In the genomic region with DNA sequence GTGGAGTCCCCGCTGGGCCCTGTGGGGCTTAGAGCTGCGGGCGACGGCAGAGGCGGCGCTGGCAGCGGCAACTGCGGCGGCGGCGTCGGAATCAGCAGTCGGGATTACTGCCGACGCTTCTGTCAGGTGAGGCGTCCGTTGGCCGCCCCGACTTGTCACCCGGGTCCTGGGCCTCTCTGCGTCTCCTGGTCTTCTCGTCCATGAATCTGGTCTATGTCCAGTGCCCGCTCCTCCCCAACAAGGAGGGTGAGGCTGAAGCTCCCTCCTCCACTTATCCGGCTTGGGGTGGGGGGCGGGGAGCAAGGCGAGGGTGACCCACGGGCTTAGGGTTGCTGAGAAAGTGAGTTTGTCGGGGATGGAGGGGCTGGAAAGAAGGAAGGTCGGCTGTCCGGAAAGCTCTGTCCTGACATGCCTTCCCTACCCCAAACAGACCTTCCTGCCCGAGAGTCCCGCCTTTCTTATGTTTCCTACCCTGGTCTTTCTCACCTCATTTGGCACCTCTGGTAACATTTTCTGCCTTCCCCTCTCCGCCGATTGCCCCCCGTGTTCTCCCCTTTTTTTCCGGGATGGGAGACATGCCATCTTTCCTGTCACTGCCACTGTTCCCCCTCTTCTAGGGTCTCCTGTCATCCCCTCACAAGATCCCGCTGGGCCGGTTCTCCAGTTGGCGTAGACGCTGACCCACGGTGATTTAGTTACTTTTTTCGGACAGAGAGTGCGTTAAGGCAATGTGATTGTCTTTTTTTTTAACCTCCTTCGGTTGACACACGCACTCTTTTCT, we compare ENCODE assay signal across 8 cellular contexts. TPM values are rescaled to one million over a fixed set of nuclear protein-coding genes. Genes with fewer than 3 reads are reported as not detected.
DNase-seq lines count a peak whose midpoint lies in the region; ATAC-seq, FAIRE-seq and TF ChIP-seq lines count a peak whose summit lies in the region.

No MANE protein-coding gene starts in this region.

- H3K4me3 ChIP-seq in fibroblast of lung (replicated peaks in 1 of 4; ENCODE audit: control extremely low read depth in 1 of 4, insufficient read depth in 1 of 4, low read depth in 3 of 4, low read length in 4 of 4) (peak overlapping the region; percentile 79 to 94 (median 90)), neural progenitor cell (peak overlapping the region; percentile 92)

- H3K79me2 ChIP-seq in fibroblast of lung (ENCODE audit: control insufficient read depth, insufficient read depth, low read length), result peaks cover 79% of the 10 kb centered on the region
- peaks cover 84% of the 10 kb centered on the region for H3K79me2 ChIP-seq in neural progenitor cell (ENCODE audit: low read depth)

- ATAC-seq in GM18508 (IDR thresholded peaks at IDR 0.05; ENCODE audit: insufficient read depth, unreplicated experiment), result peak; percentile 2
- ATAC-seq in HG03064 (IDR thresholded peaks at IDR 0.05; ENCODE audit: low read depth, unreplicated experiment), result peak; percentile 0

- H3K36me3 Mint-ChIP-seq in neural progenitor cell, result peaks cover 25% of the 10 kb centered on the region

- DNase-seq in AG08395 (ENCODE audit: low spot score), result peak; percentile 12
- DNase-seq in UCSD-AML1 (lab: John Stamatoyannopoulos, UW; ENCODE audit: unreplicated experiment), result peak; percentile 57
- DNase-seq in fibroblast of lung (ENCODE audit: low read depth in 2 of 2), result peak in 1 of 2 donors; percentile 6
- DNase-seq in neural progenitor cell (ENCODE audit: low spot score), result peak; percentile 47
- no peak for DNase-seq in NCI-H2227 treated with DMSO at 0.1 percent for 48 hours (lab: John Stamatoyannopoulos, UW)
- no peak for DNase-seq in GM19239 (ENCODE audit: insufficient read length, low spot score)

- H3K9me3 Mint-ChIP-seq in neural progenitor cell, result no peaks in the 10 kb centered on the region

- TF ChIP-seq CTCF in fibroblast of lung (conservative IDR thresholded peaks at IDR 0.05 in 1 of 2, IDR thresholded peaks at IDR 0.05 in 1 of 2; ENCODE audit: low read depth in 1 of 2, low read length in 2 of 2) (no peak), neural progenitor cell (IDR thresholded peaks at IDR 0.05) (no peak)

- peaks cover 2% of the 10 kb centered on the region for H3K27me3 Mint-ChIP-seq in neural progenitor cell (ENCODE audit: insufficient read depth, low read depth)

- H3K27ac Mint-ChIP-seq in neural progenitor cell, result peak overlapping the region; percentile 90

- H3K27ac ChIP-seq in fibroblast of lung (ENCODE audit: insufficient read depth, low read length) (peak overlapping the region; percentile 88), neural progenitor cell (peak overlapping the region; percentile 79)

- H2AFZ ChIP-seq in fibroblast of lung (ENCODE audit: low read length), result peak overlapping the region; percentile 80
- peak overlapping the region; percentile 77 for H2AFZ ChIP-seq in neural progenitor cell (replicated peaks)

- H3K9ac ChIP-seq in fibroblast of lung (ENCODE audit: insufficient read depth, low read length) (peak overlapping the region; percentile 86), neural progenitor cell (peak overlapping the region; percentile 71)

- H3K36me3 ChIP-seq in fibroblast of lung (ENCODE audit: control insufficient read depth, insufficient read depth, low read length) (peaks cover 7% of the 10 kb centered on the region), neural progenitor cell (peaks cover 7% of the 10 kb centered on the region)

- H3K4me2 ChIP-seq in fibroblast of lung (ENCODE audit: extremely low read depth, insufficient read depth, low read length) (peak overlapping the region; percentile 38), neural progenitor cell (peak overlapping the region; percentile 91)

- peaks cover 25% of the 10 kb centered on the region for H3F3A ChIP-seq in neural progenitor cell (ENCODE audit: low read depth)

- H3K4me3 Mint-ChIP-seq in neural progenitor cell, result peak overlapping the region; percentile 98

- H3K4me1 Mint-ChIP-seq in neural progenitor cell, result peaks cover 20% of the 10 kb centered on the region

- H4K20me1 ChIP-seq in fibroblast of lung (ENCODE audit: control insufficient read depth, extremely low read depth, insufficient read depth, low read length) (no peaks in the 10 kb centered on the region), neural progenitor cell (ENCODE audit: low read depth) (peaks cover 36% of the 10 kb centered on the region)

- H3K4me1 ChIP-seq in fibroblast of lung (ENCODE audit: control insufficient read depth, extremely low read depth, insufficient read depth, low read length) (peaks cover 2% of the 10 kb centered on the region), neural progenitor cell (peaks cover 21% of the 10 kb centered on the region)

- H3K9me3 ChIP-seq in fibroblast of lung (ENCODE audit: control insufficient read depth, insufficient read depth, low read depth, low read length) (no peaks in the 10 kb centered on the region), neural progenitor cell (ENCODE audit: low read depth) (no peaks in the 10 kb centered on the region)

- no peaks in the 10 kb centered on the region for H3K27me3 ChIP-seq in fibroblast of lung (ENCODE audit: control insufficient read depth, insufficient read depth, low read length)
- H3K27me3 ChIP-seq in neural progenitor cell, result no peaks in the 10 kb centered on the region

- no peak for FAIRE-seq in GM19239 (lab: Jason Lieb, UNC)

RNA-seq across cellular contexts. Expression of a gene that starts 0.5 kb away (rescaled TPM):
- total RNA-seq in fibroblast of lung (14.4 and 16.3 TPM in 2 replicates), neural progenitor cell (ENCODE audit: low replicate concordance) (9.8 and 18.9 TPM in 2 replicates)
- 4.3 and 6.5 TPM in 2 replicates for polyA plus RNA-seq in fibroblast of lung
- 3.4 and 6.2 TPM in 2 replicates for polyA plus RNA-seq in fibroblast of lung (2012)
- 1.4 and 3.2 TPM in 2 replicates for polyA minus RNA-seq in fibroblast of lung (ENCODE audit: low replicate concordance)

RNA-seq across cellular contexts. Expression of a gene that starts 0.8 kb away (rescaled TPM):
- total RNA-seq in fibroblast of lung (56.5 and 71.0 TPM in 2 replicates), neural progenitor cell (ENCODE audit: low replicate concordance) (102 and 180 TPM in 2 replicates)
- polyA plus RNA-seq in fibroblast of lung, result 61.1 and 70.8 TPM in 2 replicates
- 38.4 and 43.3 TPM in 2 replicates for polyA plus RNA-seq in fibroblast of lung (2012)
- polyA minus RNA-seq in fibroblast of lung (ENCODE audit: low replicate concordance), result 22.7 and 32.5 TPM in 2 replicates

Comparison
In these comparisons a context has a peak if more than half of its experiments do, and no peak if none do; other contexts are left out.
1. DNase-seq: peak in AG08395 (single experiment), UCSD-AML1 (single experiment) and neural progenitor cell (single experiment); none in NCI-H2227 treated with DMSO at 0.1 percent for 48 hours (single experiment) and GM19239 (single experiment).